In the genomic region with DNA sequence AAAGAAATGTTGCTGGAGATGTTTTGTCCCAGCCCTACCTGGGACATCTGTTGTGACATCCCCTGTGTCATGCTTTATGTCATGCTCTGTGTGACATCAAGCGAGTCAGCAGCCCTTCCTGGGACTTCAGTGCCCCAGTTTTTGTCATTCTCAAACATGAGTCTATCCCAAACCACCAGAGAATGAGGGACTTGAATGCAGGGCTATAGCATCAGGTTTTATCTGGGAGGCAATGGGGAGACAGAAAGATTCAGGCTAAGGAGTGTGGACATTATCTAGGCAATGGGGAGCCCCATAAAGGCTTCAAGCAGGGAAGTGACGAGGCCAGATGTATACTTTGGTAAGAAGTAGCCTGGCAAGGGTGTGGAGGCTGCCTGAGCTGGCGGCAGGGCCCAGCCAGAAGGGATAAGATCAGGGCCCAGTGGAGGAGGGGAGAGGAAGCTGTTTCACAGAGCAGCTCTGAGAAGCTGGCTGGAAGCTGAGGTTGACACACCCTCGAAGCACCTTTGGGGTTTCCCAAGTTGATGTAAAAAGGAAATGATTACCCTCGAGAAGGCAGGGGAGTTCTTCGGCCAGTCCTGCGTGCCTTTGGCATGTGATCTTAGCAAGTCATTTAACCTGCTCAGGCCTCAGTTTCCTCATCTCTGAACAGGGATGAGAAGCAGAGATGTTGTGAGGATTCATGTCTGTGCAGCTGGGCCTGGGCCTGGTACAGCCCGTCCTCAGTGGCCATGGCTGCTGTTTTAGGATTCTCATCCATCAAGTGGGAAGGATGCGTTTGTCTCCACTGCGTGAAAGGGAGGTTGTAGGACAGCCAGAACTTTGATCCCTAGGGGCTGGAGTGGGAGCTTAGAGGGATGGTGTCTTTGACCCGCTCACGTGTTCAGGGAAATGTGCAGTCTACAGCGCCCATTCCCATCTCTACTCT, we compare ENCODE assay signal across 9 cellular contexts. TPM values are rescaled to one million over a fixed set of nuclear protein-coding genes. Genes with fewer than 3 reads are reported as not detected.
A peak's percentile ranks its signal among the peaks of the same experiment; 100 is the strongest.
DNase-seq lines count a peak whose midpoint lies in the region; TF ChIP-seq lines count a peak whose summit lies in the region.
"Had no signal": no experiment of that assay in that cellular context is flagged by ENCODE, and none has a peak within 500 bp of the region (broad histone marks: within the 10 kb centered on the region; RNA-seq: fewer than 3 reads in every experiment).

No MANE protein-coding gene starts in this region.

- H3K4me1 Mint-ChIP-seq in immature natural killer cell, result peaks cover 57 to 74% of the 10 kb centered on the region in 2 donors

- H3K27me3 Mint-ChIP-seq in immature natural killer cell (ENCODE audit: low read depth in 3 of 3), result peaks cover 0 to 12% (median 5%) of the 10 kb centered on the region in 3 donors

- H3K27ac ChIP-seq in HEK293 (ENCODE audit: extremely low read depth, low read depth, low read length), result no peak overlapping the region
- H3K27ac ChIP-seq: VCaP had no signal

- peaks cover 12 to 25% (median 18%) of the 10 kb centered on the region in 3 donors for H3K36me3 Mint-ChIP-seq in immature natural killer cell

- H3K27ac Mint-ChIP-seq in immature natural killer cell, result peak overlapping the region; percentile 89 to 99 (median 95)

- CTCF ChIA-PET in HEK293 (lab: Yijun Ruan, JAX), result no interaction called here

- no peak for TF ChIP-seq CTCF in GM13977 (IDR thresholded peaks at IDR 0.05; ENCODE audit: extremely low read depth, insufficient read depth, missing control alignments)
- no peak for TF ChIP-seq CTCF in HEK293 (tag by site-specific recombination; IDR thresholded peaks at IDR 0.05)

- DNase-seq in GM13977 (ENCODE audit: low spot score) (peak; percentile 74), NOMO-1 treated with dmso at 0.1 percent for 144 hours (lab: John Stamatoyannopoulos, UW; ENCODE audit: unreplicated experiment) (peak; percentile 20), activated T-helper 1 cell treated with Interleukin-2 at 50 U/mL for 16 hours (ENCODE audit: low read depth) (peak; percentile 47), immature natural killer cell (peak; percentile 47 to 54 (median 47)), NCI-H345 treated with DMSO at 0.1 percent for 48 hours (lab: John Stamatoyannopoulos, UW; ENCODE audit: unreplicated experiment) (no peak), iPS-NIHi11 (ENCODE audit: low spot score) (no peak)
- DNase-seq in stimulated activated CD8-positive, alpha-beta memory T cell treated with anti-CD3 and anti-CD28 coated beads, Interleukin-12 subunit alpha, Interleukin-12 subunit beta, amount 100 ng/mL, for 1 hour (ENCODE audit: low read depth), result peak; percentile 46

- POLR2A ChIA-PET in HEK293 (lab: Yijun Ruan, JAX), result no interaction called here

- H3K9me3 ChIP-seq in HEK293 (ENCODE audit: control insufficient read depth, insufficient read depth, low read depth, low read length), result no peaks in the 10 kb centered on the region

- peak overlapping the region; percentile 54 to 80 (median 77) for H3K4me3 Mint-ChIP-seq in immature natural killer cell

- in situ Hi-C loops in GM13977 (cut with MboI; ENCODE audit: low pct_unique_long_range_greater_than_20kb, low sequenced_read_pairs, unreplicated experiment), result no loop called here

- no peaks in the 10 kb centered on the region for H3K4me1 ChIP-seq in HEK293 (ENCODE audit: control insufficient read depth, insufficient read depth, low read length)

- H3K4me3 ChIP-seq in HEK293 (ENCODE audit: low read depth, low read length), result no peak overlapping the region

- no peaks in the 10 kb centered on the region for H3K9me3 Mint-ChIP-seq in immature natural killer cell

- no peaks in the 10 kb centered on the region for H3K36me3 ChIP-seq in HEK293 (ENCODE audit: control insufficient read depth in 2 of 2, insufficient read depth in 1 of 2, low read length in 2 of 2)

TF ChIP-seq in HEK293, 187 proteins besides CTCF, POLR2A, EP300 and RAD21:
- TF ChIP-seq ZNF629 (tag by site-specific recombination; IDR thresholded peaks at IDR 0.05), result peak; percentile 53
- no peak for TF ChIP-seq ZNF677 (tag by site-specific recombination; IDR thresholded peaks at IDR 0.05)

RNA-seq across cellular contexts. Expression of a gene that starts 34.3 kb away (rescaled TPM):
- 10 to 100 TPM; 14.5 to 37.5 (median 37.1) TPM for polyA plus RNA-seq in immature natural killer cell

RNA-seq across cellular contexts. Expression of a gene that starts 49.2 kb away (rescaled TPM):
- 10 to 100 TPM in 2 of 3 donors, 1 to 10 TPM in 1; 8.4 to 27.7 (median 10.6) TPM for polyA plus RNA-seq in immature natural killer cell

RNA-seq across cellular contexts. Expression of a gene that starts 57.4 kb away (rescaled TPM):
- 10 to 100 TPM in 2 of 3 donors, 1 to 10 TPM in 1; 6.6 to 47.8 (median 12.7) TPM for polyA plus RNA-seq in immature natural killer cell

Comparison
In these comparisons a context has a peak if more than half of its experiments do, and no peak if none do; other contexts are left out.
1. DNase-seq: peak in GM13977 (single experiment), NOMO-1 treated with dmso at 0.1 percent for 144 hours (single experiment), activated T-helper 1 cell treated with Interleukin-2 at 50 U/mL for 16 hours (single experiment), immature natural killer cell (3 of 3) and stimulated activated CD8-positive, alpha-beta memory T cell treated with anti-CD3 and anti-CD28 coated beads, Interleukin-12 subunit alpha, Interleukin-12 subunit beta, amount 100 ng/mL, for 1 hour (single experiment); none in NCI-H345 treated with DMSO at 0.1 percent for 48 hours (single experiment) and iPS-NIHi11 (single experiment).